Comparison of ENCODE assay signal across 17 cellular contexts in the genomic region with DNA sequence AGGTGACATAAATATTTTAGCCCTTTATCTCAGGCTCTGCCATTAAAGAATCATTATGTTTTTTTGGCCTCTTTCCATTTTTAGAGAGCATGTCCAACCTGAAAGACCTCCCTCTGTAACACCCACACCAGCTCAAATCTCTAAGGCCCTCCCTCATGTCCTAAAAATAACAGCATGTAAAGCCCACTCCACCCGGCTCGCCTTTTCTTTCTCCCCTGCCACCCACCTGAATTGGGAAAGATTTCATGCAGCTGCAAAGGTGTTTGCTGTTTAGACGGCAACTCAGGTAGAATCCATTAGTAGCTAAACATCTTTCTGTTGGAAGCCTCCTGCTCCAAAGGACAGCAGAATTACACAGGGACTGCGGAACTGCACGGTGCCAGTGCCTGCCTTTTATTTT.
A peak's percentile ranks its signal among the peaks of the same experiment; 100 is the strongest.
DNase-seq lines count a peak whose midpoint lies in the region; ATAC-seq, FAIRE-seq and TF ChIP-seq lines count a peak whose summit lies in the region.
"Had no signal": no experiment of that assay in that cellular context is flagged by ENCODE, and none has a peak within 500 bp of the region (broad histone marks: within the 10 kb centered on the region; RNA-seq: fewer than 3 reads in every experiment).

No MANE protein-coding gene starts in this region.

- H4K91ac ChIP-seq in H1 (replicated peaks; ENCODE audit: insufficient read length, low read length), result no peak overlapping the region

- BruUV-seq in OCI-LY7 (replicated peaks; lab: Mats Ljungman, UMichigan), result no TSS peak

- no peak overlapping the region for H2BK15ac ChIP-seq in H1 (ENCODE audit: low read length)

- TF ChIP-seq CTCF in H1 (IDR thresholded peaks at IDR 0.05; ENCODE audit: control extremely low read depth in 1 of 3, insufficient read depth in 1 of 3, low read depth in 1 of 3, low read length in 3 of 3) (no peak), OCI-LY7 (conservative IDR thresholded peaks at IDR 0.05; ENCODE audit: low read length) (no peak), ascending aorta (IDR thresholded peaks at IDR 0.05) (no peak)

- H3K27ac ChIP-seq in H1 (ENCODE audit: low read depth, low read length) (no peak overlapping the region), OCI-LY7 (ENCODE audit: low read depth, low read length, poor library complexity, severe bottlenecking) (no peak overlapping the region), ascending aorta (no peak overlapping the region)
- H3K27ac ChIP-seq: 22Rv1, KMS-11 had no signal

- no peaks in the 10 kb centered on the region for H3K9me3 ChIP-seq in H1 (ENCODE audit: insufficient read depth in 2 of 2, low read depth in 1 of 2, low read length in 1 of 2)
- no peaks in the 10 kb centered on the region for H3K9me3 ChIP-seq in OCI-LY7 (ENCODE audit: low read length)
- no peaks in the 10 kb centered on the region for H3K9me3 ChIP-seq in ascending aorta

- no peak overlapping the region for H3K4me3 ChIP-seq in H1 (ENCODE audit: extremely low read depth in 1 of 4, insufficient read depth in 2 of 4, low read depth in 3 of 4, low read length in 4 of 4)
- H3K4me3 ChIP-seq in OCI-LY7 (ENCODE audit: low read depth, low read length, poor library complexity, severe bottlenecking), result no peak overlapping the region
- no peak overlapping the region for H3K4me3 ChIP-seq in ascending aorta
- H3K4me3 ChIP-seq: GM23338 had no signal

- no peaks in the 10 kb centered on the region for H3K36me3 ChIP-seq in H1 (ENCODE audit: control insufficient read depth in 2 of 4, insufficient read depth in 4 of 4, low read length in 3 of 4)
- no peaks in the 10 kb centered on the region for H3K36me3 ChIP-seq in OCI-LY7 (ENCODE audit: insufficient read depth, low read length)
- H3K36me3 ChIP-seq in ascending aorta, result no peaks in the 10 kb centered on the region

- H3K4me1 ChIP-seq in H1 (replicated peaks in 1 of 4; ENCODE audit: control insufficient read depth in 3 of 4, insufficient read depth in 4 of 4, low read length in 3 of 4) (no peaks in the 10 kb centered on the region), OCI-LY7 (ENCODE audit: insufficient read depth, low read length, poor library complexity, severe bottlenecking) (no peaks in the 10 kb centered on the region), ascending aorta (no peaks in the 10 kb centered on the region)

- TF ChIP-seq RAD21 in H1 (IDR thresholded peaks at IDR 0.05 in 1 of 2, conservative IDR thresholded peaks at IDR 0.05 in 1 of 2; ENCODE audit: low read depth in 2 of 2, low read length in 2 of 2), result no peak

- TF ChIP-seq EP300 in H1 (IDR thresholded peaks at IDR 0.05; ENCODE audit: borderline replicate concordance in 1 of 2, low read depth in 2 of 2, low read length in 2 of 2), result no peak

- H3K4me2 ChIP-seq in H1 (ENCODE audit: insufficient read depth in 1 of 2, low read depth in 2 of 2, low read length in 2 of 2) (no peak overlapping the region), OCI-LY7 (ENCODE audit: low read length) (no peak overlapping the region)
- H3K4me2 ChIP-seq: GM23338, KMS-11 had no signal

- no peaks in the 10 kb centered on the region for H3K79me1 ChIP-seq in H1 (ENCODE audit: low read depth, low read length)

- no peak overlapping the region for H2AK5ac ChIP-seq in H1 (ENCODE audit: low read depth, low read length)

- H2BK120ac ChIP-seq in H1 (replicated peaks; ENCODE audit: low read depth, low read length), result no peak overlapping the region

- CTCF ChIA-PET in H1 (lab: Charles Lee; ENCODE audit: partially characterized antibody) (interaction anchor here (2.1 to 3.8 kb wide), 2 partner anchors 10 to 1771 kb away, joined by 8 to 35 read pairs; no protein-coding TSS in a partner anchor), OCI-LY7 (lab: Charles Lee; ENCODE audit: unreplicated experiment) (no interaction called here)

- H4K5ac ChIP-seq in H1 (ENCODE audit: insufficient read length, low read depth, low read length), result no peak overlapping the region

- H2BK5ac ChIP-seq in H1 (ENCODE audit: low read depth, low read length), result no peak overlapping the region

- peak; percentile 95 for DNase-seq in DMS153 treated with DMSO at 0.1 percent for 48 hours (lab: John Stamatoyannopoulos, UW; ENCODE audit: unreplicated experiment)
- no peak for DNase-seq in DMS153 (lab: John Stamatoyannopoulos, UW)
- DNase-seq in NCI-H1105 (lab: John Stamatoyannopoulos, UW), result peak; percentile 69
- peak; percentile 92 for DNase-seq in NCI-H345 (lab: John Stamatoyannopoulos, UW)
- DNase-seq in H1 (ENCODE audit: low read depth in 1 of 2, low spot score in 2 of 2), result no peak
- DNase-seq in OCI-LY7 (ENCODE audit: low spot score), result no peak
- no peak for DNase-seq in ascending aorta (ENCODE audit: low spot score in 2 of 2)
- DNase-seq: CD4-positive, alpha-beta memory T cell; GF-D8; NCI-H446 treated with DMSO at 0.1 percent for 48 hours; SHP77 treated with DMSO at 0.1 percent for 48 hours had no signal

- no peak overlapping the region for H3K23ac ChIP-seq in H1 (ENCODE audit: insufficient read length)

- TF ChIP-seq POLR2A in H1 (IDR thresholded peaks at IDR 0.05; ENCODE audit: control extremely low read depth in 1 of 2, low read depth in 2 of 2, low read length in 2 of 2), result no peak

- H2BK20ac ChIP-seq in H1 (ENCODE audit: low read length), result no peak overlapping the region

- no peak overlapping the region for H3K4ac ChIP-seq in H1 (replicated peaks; ENCODE audit: insufficient read length, low read depth, low read length)

- WGBS in H1 (ENCODE audit: extremely low coverage in 1 of 2, insufficient coverage in 1 of 2, insufficient read length in 1 of 2, insufficient replicate concordance in 2 of 2, low coverage in 1 of 2, low lambda C conversion rate in 2 of 2, missing lambda C conversion rate in 1 of 2), 2 experiments, result 66% methylated on average over 5 of the region's 5 CpGs; no CpG with 5 or more reads in 1 of the 2 experiments

- H3K9ac ChIP-seq in H1 (replicated peaks in 1 of 4; ENCODE audit: extremely low read depth in 1 of 4, low read depth in 3 of 4, low read length in 3 of 4), result no peak overlapping the region
- H3K9ac ChIP-seq: KMS-11 had no signal

- no peak overlapping the region for H3K18ac ChIP-seq in H1 (ENCODE audit: extremely low read depth, low read length)

- no peak overlapping the region for H3K56ac ChIP-seq in H1 (replicated peaks; ENCODE audit: insufficient read length, low read depth, low read length)

- FAIRE-seq in H1 (lab: Jason Lieb, UNC), result no peak
- FAIRE-seq: GM12891, GM18507 had no signal

- H3K14ac ChIP-seq in H1 (ENCODE audit: insufficient read length), result no peak overlapping the region

- H3K79me2 ChIP-seq in H1 (ENCODE audit: control insufficient read depth in 1 of 2, insufficient read depth in 2 of 2, low read length in 2 of 2) (no peaks in the 10 kb centered on the region), OCI-LY7 (ENCODE audit: insufficient read depth, low read depth, low read length) (no peaks in the 10 kb centered on the region)

- POLR2A ChIA-PET in H1 (lab: Charles Lee; ENCODE audit: partially characterized antibody), result no interaction called here
- POLR2A ChIA-PET in OCI-LY7 (lab: Charles Lee), result interaction anchor here (0.6 kb wide), 1 partner anchor 65 kb away, joined by 3 read pairs; no protein-coding TSS in a partner anchor

- H2AFZ ChIP-seq in H1 (ENCODE audit: low read length) (0 out of 2 replicates have a peak overlapping the region, but pooled peaks have one; percentile 21), OCI-LY7 (ENCODE audit: low read length) (no peak overlapping the region)
- H2AFZ ChIP-seq: GM23338 had no signal

- H3K23me2 ChIP-seq in H1 (ENCODE audit: low read depth, low read length), result no peaks in the 10 kb centered on the region

- no peaks in the 10 kb centered on the region; a peak in 3 of 7 replicates for H3K27me3 ChIP-seq in H1 (replicated peaks in 1 of 4; ENCODE audit: control insufficient read depth in 3 of 4, extremely low read depth in 1 of 4, insufficient read depth in 3 of 4, low read length in 3 of 4)
- no peaks in the 10 kb centered on the region for H3K27me3 ChIP-seq in ascending aorta

- intact Hi-C loops in OCI-LY7 (cut with micrococcal nuclease; ENCODE audit: unreplicated experiment), result no loop called here
- intact Hi-C loops in ascending aorta (cut with DNase I), result no loop called here

- H4K20me1 ChIP-seq in H1 (replicated peaks in 1 of 2; ENCODE audit: control insufficient read depth in 1 of 2, insufficient read depth in 2 of 2, low read length in 2 of 2) (no peaks in the 10 kb centered on the region), OCI-LY7 (ENCODE audit: insufficient read depth, low read length) (no peaks in the 10 kb centered on the region)

- no peak for ATAC-seq in GM21786 (IDR thresholded peaks at IDR 0.05; ENCODE audit: unreplicated experiment)
- ATAC-seq: GM23338 had no signal

- H3K9me2 ChIP-seq in OCI-LY7 (ENCODE audit: insufficient read depth, low read length), result no peaks in the 10 kb centered on the region

- no peak overlapping the region for H2BK12ac ChIP-seq in H1 (ENCODE audit: low read depth, low read length)

- no peak overlapping the region for H4K8ac ChIP-seq in H1 (ENCODE audit: extremely low read depth, insufficient read depth, low read length)

TF ChIP-seq in H1, 55 proteins besides CTCF, POLR2A, EP300 and RAD21:
- TF ChIP-seq KDM4A (IDR thresholded peaks at IDR 0.05; ENCODE audit: low read depth, low read length, severe bottlenecking), result no peak
- no peak for TF ChIP-seq BCL11A (IDR thresholded peaks at IDR 0.05; ENCODE audit: low read depth in 2 of 2, low read length in 2 of 2)
- TF ChIP-seq CBX8 (IDR thresholded peaks at IDR 0.05; ENCODE audit: borderline replicate concordance, low read depth, low read length), result no peak
- no peak for TF ChIP-seq ZNF274 (IDR thresholded peaks at IDR 0.05; ENCODE audit: borderline replicate concordance, extremely low read depth, low read length)
- no peak for TF ChIP-seq SP1 (IDR thresholded peaks at IDR 0.05; ENCODE audit: low read depth, low read length)
- TF ChIP-seq KDM1A (IDR thresholded peaks at IDR 0.05; ENCODE audit: borderline replicate concordance, low read length), result no peak
- TF ChIP-seq HDAC2 (IDR thresholded peaks at IDR 0.05; ENCODE audit: borderline replicate concordance in 1 of 2, low read depth in 2 of 2, low read length in 2 of 2), result no peak
- TF ChIP-seq RNF2 (IDR thresholded peaks at IDR 0.05; ENCODE audit: borderline replicate concordance, low read depth, low read length, missing control alignments, poor library complexity, severe bottlenecking), result no peak
- TF ChIP-seq KDM5A (IDR thresholded peaks at IDR 0.05; ENCODE audit: low read length), result no peak
- TF ChIP-seq EGR1 (IDR thresholded peaks at IDR 0.05; ENCODE audit: borderline replicate concordance, low read depth, low read length), result no peak
- no peak for TF ChIP-seq TEAD4 (IDR thresholded peaks at IDR 0.05; ENCODE audit: low read depth, low read length)
- no peak for TF ChIP-seq TBP (IDR thresholded peaks at IDR 0.05; ENCODE audit: low read depth, low read length)
- no peak for TF ChIP-seq SRF (IDR thresholded peaks at IDR 0.05; ENCODE audit: low read depth, low read length)
- TF ChIP-seq TAF1 (IDR thresholded peaks at IDR 0.05; ENCODE audit: low read depth, low read length), result no peak
- no peak for TF ChIP-seq TCF12 (IDR thresholded peaks at IDR 0.05; ENCODE audit: low read depth, low read length)
- no peak for TF ChIP-seq CBX5 (IDR thresholded peaks at IDR 0.05; ENCODE audit: low read depth, low read length)

Comparison
In these comparisons a context has a peak if more than half of its experiments do, and no peak if none do; other contexts are left out.
1. DNase-seq: peak in DMS153 treated with DMSO at 0.1 percent for 48 hours (single experiment), NCI-H1105 (single experiment) and NCI-H345 (single experiment); none in DMS153 (single experiment), H1 (0 of 2), OCI-LY7 (single experiment) and ascending aorta (0 of 2).